8 cellular contexts compared by ENCODE assay signal in the genomic region with DNA sequence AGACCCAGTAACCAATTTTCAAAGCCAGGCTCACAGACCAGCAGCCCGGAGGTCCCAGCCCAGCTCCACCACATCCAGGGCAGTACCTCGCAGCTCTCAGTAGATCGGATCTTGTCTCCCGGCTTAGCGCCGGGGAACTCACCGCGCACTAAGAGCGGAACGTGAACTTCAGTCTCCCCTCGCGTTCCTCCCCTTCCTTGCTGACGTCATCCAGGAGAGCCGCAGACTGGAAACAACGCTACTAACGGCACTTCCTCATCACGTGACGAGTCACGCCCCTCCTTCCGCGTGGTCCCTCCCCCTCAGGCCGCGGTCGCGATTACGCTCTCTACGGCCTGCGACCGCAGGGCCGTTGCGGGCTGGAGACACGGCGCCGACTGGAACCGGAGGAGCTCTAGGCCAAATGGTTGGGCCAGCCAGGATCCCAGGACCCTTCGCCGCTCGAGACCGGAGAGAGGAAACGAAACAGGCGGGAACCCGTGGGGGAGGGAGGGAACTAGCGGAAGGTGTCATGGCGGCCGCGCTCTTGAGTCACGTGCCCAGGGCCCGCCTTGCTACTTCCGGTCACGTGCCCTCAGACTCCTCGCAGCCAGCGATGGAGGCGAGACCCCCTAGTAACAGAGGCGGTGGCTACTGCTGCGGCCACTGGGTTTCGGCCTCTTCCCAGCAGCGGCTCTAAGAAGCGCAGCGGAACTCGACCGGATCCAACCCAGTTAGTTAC. TPM values are rescaled to one million over a fixed set of nuclear protein-coding genes. Genes with fewer than 3 reads are reported as not detected.
A peak's percentile ranks its signal among the peaks of the same experiment; 100 is the strongest.
DNase-seq lines count a peak whose midpoint lies in the region; ATAC-seq lines count a peak whose summit lies in the region.

A gene (plus strand): TSS at position 577 of the 721 bp plus-strand sequence. CDS start 10,508 bp downstream, outside the sequence.
A gene with protein sequence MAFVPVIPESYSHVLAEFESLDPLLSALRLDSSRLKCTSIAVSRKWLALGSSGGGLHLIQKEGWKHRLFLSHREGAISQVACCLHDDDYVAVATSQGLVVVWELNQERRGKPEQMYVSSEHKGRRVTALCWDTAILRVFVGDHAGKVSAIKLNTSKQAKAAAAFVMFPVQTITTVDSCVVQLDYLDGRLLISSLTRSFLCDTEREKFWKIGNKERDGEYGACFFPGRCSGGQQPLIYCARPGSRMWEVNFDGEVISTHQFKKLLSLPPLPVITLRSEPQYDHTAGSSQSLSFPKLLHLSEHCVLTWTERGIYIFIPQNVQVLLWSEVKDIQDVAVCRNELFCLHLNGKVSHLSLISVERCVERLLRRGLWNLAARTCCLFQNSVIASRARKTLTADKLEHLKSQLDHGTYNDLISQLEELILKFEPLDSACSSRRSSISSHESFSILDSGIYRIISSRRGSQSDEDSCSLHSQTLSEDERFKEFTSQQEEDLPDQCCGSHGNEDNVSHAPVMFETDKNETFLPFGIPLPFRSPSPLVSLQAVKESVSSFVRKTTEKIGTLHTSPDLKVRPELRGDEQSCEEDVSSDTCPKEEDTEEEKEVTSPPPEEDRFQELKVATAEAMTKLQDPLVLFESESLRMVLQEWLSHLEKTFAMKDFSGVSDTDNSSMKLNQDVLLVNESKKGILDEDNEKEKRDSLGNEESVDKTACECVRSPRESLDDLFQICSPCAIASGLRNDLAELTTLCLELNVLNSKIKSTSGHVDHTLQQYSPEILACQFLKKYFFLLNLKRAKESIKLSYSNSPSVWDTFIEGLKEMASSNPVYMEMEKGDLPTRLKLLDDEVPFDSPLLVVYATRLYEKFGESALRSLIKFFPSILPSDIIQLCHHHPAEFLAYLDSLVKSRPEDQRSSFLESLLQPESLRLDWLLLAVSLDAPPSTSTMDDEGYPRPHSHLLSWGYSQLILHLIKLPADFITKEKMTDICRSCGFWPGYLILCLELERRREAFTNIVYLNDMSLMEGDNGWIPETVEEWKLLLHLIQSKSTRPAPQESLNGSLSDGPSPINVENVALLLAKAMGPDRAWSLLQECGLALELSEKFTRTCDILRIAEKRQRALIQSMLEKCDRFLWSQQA (minus strand): TSS at position 150 of the 721 bp plus-strand sequence. CDS start 4,282 bp downstream, outside the sequence.

- no peaks in the 10 kb centered on the region for H3K27me3 Mint-ChIP-seq in IgD-negative memory B cell

- no peaks in the 10 kb centered on the region for H3K9me3 Mint-ChIP-seq in IgD-negative memory B cell

- H3K4me3 Mint-ChIP-seq in IgD-negative memory B cell, result peak within 1 kb of the TSS; percentile 96 to 99 (median 98)

- ATAC-seq in GM21529 (IDR thresholded peaks at IDR 0.05; ENCODE audit: unreplicated experiment), result peak; percentile 87

- peak within 1 kb of the TSS; percentile 88 for H3K27ac ChIP-seq in epithelial cell of prostate

- DNase-seq in DMS 273 treated with DMSO at 0.1 percent for 48 hours (lab: John Stamatoyannopoulos, UW) (peak; percentile 84), OCI-M2 (lab: John Stamatoyannopoulos, UW; ENCODE audit: unreplicated experiment) (peak; percentile 84), activated T-cell treated with anti-CD3 and anti-CD28 coated beads for 48 hours (ENCODE audit: low read depth) (peak; percentile 88), epithelial cell of prostate (ENCODE audit: low read depth, low spot score) (peak; percentile 95), mucosa of gallbladder (ENCODE audit: low spot score) (peak; percentile 97)
- DNase-seq in stimulated activated CD8-positive, alpha-beta memory T cell treated with anti-CD3 and anti-CD28 coated beads, Interleukin-4, amount 100 ng/mL, for 4 hours (ENCODE audit: low read depth in 2 of 2, low spot score in 1 of 2), result peak; percentile 90 to 92

- H3K27ac Mint-ChIP-seq in IgD-negative memory B cell, result peak within 1 kb of the TSS; percentile 98 to 100 (median 100)

- H3K36me3 Mint-ChIP-seq in IgD-negative memory B cell, result peaks cover 4% of the 10 kb centered on the region

- peaks cover 56 to 59% (median 58%) of the 10 kb centered on the region in 3 donors for H3K4me1 Mint-ChIP-seq in IgD-negative memory B cell

RNA-seq across cellular contexts. Expression of the first gene that starts in this region (rescaled TPM):
- polyA plus RNA-seq in IgD-negative memory B cell, result 34.4 TPM
- 35.7 TPM for total RNA-seq in mucosa of gallbladder

RNA-seq across cellular contexts. Expression of the second gene that starts in this region (rescaled TPM):
- polyA plus RNA-seq in IgD-negative memory B cell, result 25.9 TPM
- total RNA-seq in mucosa of gallbladder, result 13.5 TPM

Comparison
In these comparisons a context has a peak if more than half of its experiments do, and no peak if none do; other contexts are left out.
1. Peak in every context shown above with its lines: DNase-seq, ATAC-seq and H3K27ac ChIP-seq.